12 cellular contexts compared by ENCODE assay signal in genomic region chr5:132134384-132134783, GRCh38.
A peak's percentile ranks its signal among the peaks of the same experiment; 100 is the strongest.
DNase-seq lines count a peak whose midpoint lies in the region; ATAC-seq and TF ChIP-seq lines count a peak whose summit lies in the region.
"Had no signal": no experiment of that assay in that cellular context is flagged by ENCODE, and none has a peak within 500 bp of the region (broad histone marks: within the 10 kb centered on the region; RNA-seq: fewer than 3 reads in every experiment).

No MANE protein-coding gene starts in this region.

- TF ChIP-seq POLR2A in thyroid gland (IDR thresholded peaks at IDR 0.05): no peak

- no peak overlapping the region for H3K4me3 Mint-ChIP-seq in CD4-positive, alpha-beta memory T cell
- H3K4me3 Mint-ChIP-seq: stimulated activated naive CD8-positive, alpha-beta T cell treated with anti-CD3 and anti-CD28 coated beads, Interleukin-15, Interleukin-2, amounts not matched to agents 100 ng/mL and 50 ng/mL, for 24 hours had no signal

- peaks cover 1 to 4% of the 10 kb centered on the region in 2 donors for H3K27me3 Mint-ChIP-seq in CD4-positive, alpha-beta memory T cell

- peak overlapping the region in 2 of 7 donors; percentile 26 to 70 for H3K27ac Mint-ChIP-seq in CD4-positive, alpha-beta memory T cell
- H3K27ac Mint-ChIP-seq: stimulated activated naive CD8-positive, alpha-beta T cell treated with anti-CD3 and anti-CD28 coated beads, Interleukin-15, Interleukin-2, amounts not matched to agents 100 ng/mL and 50 ng/mL, for 24 hours had no signal

- DNase-seq in CD4-positive, alpha-beta memory T cell: peak in 4 of 5 donors; percentile 21 to 31 (median 28)
- DNase-seq in HPDE6-E6E7 (ENCODE audit: extremely low spot score) (peak; percentile 14), amniotic epithelial cell (ENCODE audit: low read depth) (peak; percentile 15), lung microvascular endothelial cell (ENCODE audit: low read depth in 2 of 2) (peak; percentile 33 to 57), occipital lobe (lab: John Stamatoyannopoulos, UW) (no peak), thyroid gland (no peak), inferior parietal cortex (ENCODE audit: extremely low spot score) (no peak)
- DNase-seq: gastrocnemius medialis, NCI-H1694 treated with DMSO at 0.1 percent for 48 hours, T-helper 1 cell had no signal

- WGBS in thyroid gland, 2 donors: 58 to 66% methylated on average over 5 of the region's 5 CpGs

- no peak for TF ChIP-seq CTCF in thyroid gland (IDR thresholded peaks at IDR 0.05)

- H3K36me3 Mint-ChIP-seq in CD4-positive, alpha-beta memory T cell: peaks cover 0 to 3% of the 10 kb centered on the region in 2 donors

- no peak for ATAC-seq in HG03565 (IDR thresholded peaks at IDR 0.05; ENCODE audit: unreplicated experiment)
- ATAC-seq: gastrocnemius medialis had no signal

- CTCF ChIA-PET in CD4-positive, alpha-beta memory T cell (lab: Charles Lee; ENCODE audit: partially characterized antibody): interaction anchor here (0.7 to 2.3 kb wide), 22 partner anchors 9 to 545 kb away, joined by 3 to 73 read pairs (median 5); partner anchors contain the start of gene CSF2

- no peak overlapping the region for H3K4me3 ChIP-seq in CD4-positive, alpha-beta memory T cell (ENCODE audit: low read length in 2 of 2)
- no peak overlapping the region for H3K4me3 ChIP-seq in thyroid gland (replicated peaks in 1 of 3)
- H3K4me3 ChIP-seq: gastrocnemius medialis had no signal

- no peaks in the 10 kb centered on the region for H3K4me1 ChIP-seq in CD4-positive, alpha-beta memory T cell (ENCODE audit: insufficient read depth, low read length)
- no peaks in the 10 kb centered on the region for H3K4me1 ChIP-seq in thyroid gland
- H3K4me1 ChIP-seq: gastrocnemius medialis had no signal

- H3K27ac ChIP-seq in CD4-positive, alpha-beta memory T cell (ENCODE audit: low read depth, low read length): no peak overlapping the region
- H3K27ac ChIP-seq in thyroid gland: no peak overlapping the region
- H3K27ac ChIP-seq: gastrocnemius medialis had no signal

- peaks cover 0 to 13% (median under 1%) of the 10 kb centered on the region in 8 donors for H3K9me3 Mint-ChIP-seq in CD4-positive, alpha-beta memory T cell

- H3K9me3 ChIP-seq in CD4-positive, alpha-beta memory T cell (ENCODE audit: control insufficient read depth in 1 of 2, low read length in 2 of 2): no peaks in the 10 kb centered on the region
- H3K9me3 ChIP-seq in thyroid gland: no peaks in the 10 kb centered on the region
- H3K9me3 ChIP-seq: gastrocnemius medialis had no signal

- POLR2A ChIA-PET in CD4-positive, alpha-beta memory T cell (lab: Charles Lee; ENCODE audit: partially characterized antibody): interaction anchor here (0.7 to 1.4 kb wide), 5 partner anchors 30 to 61 kb away, joined by 3 to 5 read pairs (median 4); partner anchors contain the start of gene CSF2

- no peaks in the 10 kb centered on the region for H3K27me3 ChIP-seq in CD4-positive, alpha-beta memory T cell (ENCODE audit: insufficient read depth, low read length)
- H3K27me3 ChIP-seq in thyroid gland: no peaks in the 10 kb centered on the region
- H3K27me3 ChIP-seq: gastrocnemius medialis had no signal

- peaks cover 0 to 12% (median 0%) of the 10 kb centered on the region in 4 donors for H3K4me1 Mint-ChIP-seq in CD4-positive, alpha-beta memory T cell

- intact Hi-C loops in CD4-positive, alpha-beta memory T cell (cut with micrococcal nuclease): loop anchor here (1.0 kb wide), 2 partner anchors 31 to 69 kb away; no protein-coding TSS in a partner anchor
- intact Hi-C loops in thyroid gland (cut with DNase I): no loop called here

- H3K36me3 ChIP-seq in CD4-positive, alpha-beta memory T cell (ENCODE audit: insufficient read depth, low read length): no peaks in the 10 kb centered on the region
- no peaks in the 10 kb centered on the region for H3K36me3 ChIP-seq in thyroid gland
- H3K36me3 ChIP-seq: gastrocnemius medialis had no signal

Comparison
In these comparisons a context has a peak if more than half of its experiments do, and no peak if none do; other contexts are left out.
1. DNase-seq: peak in CD4-positive, alpha-beta memory T cell (4 of 5), HPDE6-E6E7 (single experiment), amniotic epithelial cell (single experiment) and lung microvascular endothelial cell (2 of 2); none in occipital lobe (single experiment), thyroid gland (0 of 2) and inferior parietal cortex (single experiment).